Comparison of ENCODE assay signal across 10 cellular contexts in genomic region chr19:32694316-32694715, GRCh38. TPM values are rescaled to one million over a fixed set of nuclear protein-coding genes. Genes with fewer than 3 reads are reported as not detected.
A peak's percentile ranks its signal among the peaks of the same experiment; 100 is the strongest.
DNase-seq lines count a peak whose midpoint lies in the region; ATAC-seq, FAIRE-seq and TF ChIP-seq lines count a peak whose summit lies in the region.
"Not testable (repeated sequence)": the region's sequence is repeated elsewhere in the genome, so short reads cannot be mapped to it uniquely, and the experiment has no call there.
"Had no signal": no experiment of that assay in that cellular context is flagged by ENCODE, and none has a peak within 500 bp of the region (broad histone marks: within the 10 kb centered on the region; RNA-seq: fewer than 3 reads in every experiment).

No MANE protein-coding gene starts in this region.

- peak overlapping the region; percentile 97 for H3K27ac Mint-ChIP-seq in activated CD4-positive, alpha-beta T cell treated with anti-CD3 and anti-CD28 coated beads, Interleukin-2, amount 10 ng/mL, durations not matched to agents 24 days and 14 days
- peak overlapping the region; percentile 98 for H3K27ac Mint-ChIP-seq in activated naive CD8-positive, alpha-beta T cell treated with anti-CD3 and anti-CD28 coated beads, Interleukin-2, amount 50 U/mL, for 24 hours
- H3K27ac Mint-ChIP-seq in effector memory CD8-positive, alpha-beta T cell = peak overlapping the region; percentile 88 to 90

- intact Hi-C loops in activated CD4-positive, alpha-beta T cell treated with anti-CD3 and anti-CD28 coated beads, Interleukin-2, amount 10 ng/mL, durations not matched to agents 24 days and 14 days (cut with micrococcal nuclease) = loop anchor here (5.0 kb wide), 1 partner anchor 278 kb away; the partner anchor contains the start of genes CEP89 and FAAP24
- intact Hi-C loops in lower lobe of right lung (cut with DNase I) = not testable (repeated sequence)

- CTCF ChIA-PET in A549 (lab: Yijun Ruan, JAX) = interaction anchor here (0.6 to 1.2 kb wide), 2 partner anchors 17 to 375 kb away, joined by 3 read pairs; no protein-coding TSS in a partner anchor

- peaks cover 16% of the 10 kb centered on the region for H3F3A ChIP-seq in GM23248 (ENCODE audit: insufficient read depth)
- H3F3A ChIP-seq in OCI-LY1 (ENCODE audit: insufficient read depth, low read length) = not testable (repeated sequence)

- H3K4me3 Mint-ChIP-seq in activated CD4-positive, alpha-beta T cell treated with anti-CD3 and anti-CD28 coated beads, Interleukin-2, amount 10 ng/mL, durations not matched to agents 24 days and 14 days = peak overlapping the region; percentile 94
- H3K4me3 Mint-ChIP-seq in activated naive CD8-positive, alpha-beta T cell treated with anti-CD3 and anti-CD28 coated beads, Interleukin-2, amount 50 U/mL, for 24 hours = peak overlapping the region; percentile 93
- H3K4me3 Mint-ChIP-seq in effector memory CD8-positive, alpha-beta T cell = peak overlapping the region; percentile 91 to 95

- H3K4me2 ChIP-seq in A549 (peak overlapping the region; percentile 78), GM23248 (ENCODE audit: unreplicated experiment) (peak overlapping the region; percentile 51), OCI-LY1 (ENCODE audit: low read length) (peak overlapping the region; percentile 89)

- H3K4me3 ChIP-seq in A549 = not testable (repeated sequence)
- H3K4me3 ChIP-seq in GM23248 = peak overlapping the region; percentile 80
- H3K4me3 ChIP-seq in OCI-LY1 (ENCODE audit: low read depth, low read length, poor library complexity, severe bottlenecking) = peak overlapping the region; percentile 72
- H3K4me3 ChIP-seq in lower lobe of right lung = peak overlapping the region; percentile 88
- peak overlapping the region; percentile 8 for H3K4me3 ChIP-seq in retinal pigment epithelial cell (ENCODE audit: low read length)

- TF ChIP-seq RAD21 in A549 (conservative IDR thresholded peaks at IDR 0.05 in 1 of 2, IDR thresholded peaks at IDR 0.05 in 1 of 2) = not testable (repeated sequence)

- POLR2A ChIA-PET in A549 (lab: Yijun Ruan, JAX) = not testable (repeated sequence)

- not testable (repeated sequence) for H3K27ac ChIP-seq in A549, GM23248
- H3K27ac ChIP-seq in OCI-LY1 (ENCODE audit: low read depth, low read length, poor library complexity, severe bottlenecking) (peak overlapping the region; percentile 10), lower lobe of right lung (peak overlapping the region; percentile 92)

- peaks cover 65% of the 10 kb centered on the region for H3K36me3 Mint-ChIP-seq in activated CD4-positive, alpha-beta T cell treated with anti-CD3 and anti-CD28 coated beads, Interleukin-2, amount 10 ng/mL, durations not matched to agents 24 days and 14 days (ENCODE audit: low read depth)
- H3K36me3 Mint-ChIP-seq in activated naive CD8-positive, alpha-beta T cell treated with anti-CD3 and anti-CD28 coated beads, Interleukin-2, amount 50 U/mL, for 24 hours (ENCODE audit: low read depth) = peaks cover 65% of the 10 kb centered on the region
- H3K36me3 Mint-ChIP-seq in effector memory CD8-positive, alpha-beta T cell (ENCODE audit: insufficient read depth) = peaks cover 35% of the 10 kb centered on the region

- not testable (repeated sequence) for TF ChIP-seq CTCF in A549 (IDR thresholded peaks at IDR 0.05); OCI-LY1 (IDR thresholded peaks at IDR 0.05; ENCODE audit: low read length); lower lobe of right lung (IDR thresholded peaks at IDR 0.05); retinal pigment epithelial cell (conservative IDR thresholded peaks at IDR 0.05; ENCODE audit: low read depth, low read length)

- not testable (repeated sequence) for H2AFZ ChIP-seq in GM23248; OCI-LY1 (ENCODE audit: low read length)

- peaks cover 34% of the 10 kb centered on the region for H3K4me1 ChIP-seq in A549
- H3K4me1 ChIP-seq in GM23248 (ENCODE audit: insufficient read depth) = peaks cover 29% of the 10 kb centered on the region
- H3K4me1 ChIP-seq in OCI-LY1 (ENCODE audit: insufficient read depth, low read length, severe bottlenecking) = peaks cover 47% of the 10 kb centered on the region
- peaks cover 71% of the 10 kb centered on the region for H3K4me1 ChIP-seq in lower lobe of right lung

- 76% methylated on average over 2 of the region's 2 CpGs for WGBS in A549 (ENCODE audit: missing lambda C conversion rate)
- 79 to 84% methylated on average over 2 of the region's 2 CpGs for WGBS in GM23248 (ENCODE audit: low coverage in 1 of 2, low lambda C conversion rate in 2 of 2, missing lambda C conversion rate in 2 of 2), 2 experiments

- not testable (repeated sequence) for H3K27me3 Mint-ChIP-seq in activated CD4-positive, alpha-beta T cell treated with anti-CD3 and anti-CD28 coated beads, Interleukin-2, amount 10 ng/mL, durations not matched to agents 24 days and 14 days; activated naive CD8-positive, alpha-beta T cell treated with anti-CD3 and anti-CD28 coated beads, Interleukin-2, amount 50 U/mL, for 24 hours; effector memory CD8-positive, alpha-beta T cell

- not testable (repeated sequence) for ATAC-seq in A549; activated naive CD8-positive, alpha-beta T cell treated with anti-CD3 and anti-CD28 coated beads, Interleukin-2, amount 50 U/mL, for 24 hours; effector memory CD8-positive, alpha-beta T cell (replicated peaks); lower lobe of right lung

- H3K9me3 ChIP-seq in A549; GM23248 (ENCODE audit: low read depth); OCI-LY1 (ENCODE audit: low read length); lower lobe of right lung: not testable (repeated sequence)

- TF ChIP-seq POLR2A in A549 (IDR thresholded peaks at IDR 0.05; ENCODE audit: low read length) = not testable (repeated sequence)

- not testable (repeated sequence) for TF ChIP-seq EP300 in A549 (IDR thresholded peaks at IDR 0.05)

- not testable (repeated sequence) for DNase-seq in A549 (ENCODE audit: low read depth in 1 of 2, low spot score in 1 of 2); GM23248; activated CD4-positive, alpha-beta T cell treated with anti-CD3 and anti-CD28 coated beads, Interleukin-2, amount 10 ng/mL, durations not matched to agents 24 days and 14 days; activated naive CD8-positive, alpha-beta T cell treated with anti-CD3 and anti-CD28 coated beads, Interleukin-2, amount 50 U/mL, for 24 hours; effector memory CD8-positive, alpha-beta T cell; lower lobe of right lung; retinal pigment epithelial cell (ENCODE audit: low read depth)

- peaks cover 79% of the 10 kb centered on the region for H3K79me2 ChIP-seq in GM23248 (ENCODE audit: insufficient read depth)
- H3K79me2 ChIP-seq in OCI-LY1 (ENCODE audit: insufficient read depth, low read length) = peaks cover 15% of the 10 kb centered on the region

- H3K9me2 ChIP-seq in GM23248 (ENCODE audit: insufficient read depth); OCI-LY1 (ENCODE audit: low read depth, low read length): not testable (repeated sequence)

- H4K20me1 ChIP-seq in GM23248 (ENCODE audit: insufficient read depth) = peaks cover 10% of the 10 kb centered on the region; the same call in 1 of the 2 replicates
- H4K20me1 ChIP-seq in OCI-LY1 (ENCODE audit: insufficient read depth, low read length) = not testable (repeated sequence)

- H3K27me3 ChIP-seq in GM23248 (replicated peaks; ENCODE audit: insufficient read depth); OCI-LY1 (ENCODE audit: insufficient read depth, low read length); lower lobe of right lung (ENCODE audit: low read depth): not testable (repeated sequence)

- H3K9ac ChIP-seq in GM23248 (peak overlapping the region; percentile 23), OCI-LY1 (ENCODE audit: low read length) (peak overlapping the region; percentile 34; the same call in 1 of the 2 replicates)

- in situ Hi-C loops in GM23248 (cut with MboI) = not testable (repeated sequence)

- H3K36me3 ChIP-seq in GM23248 (ENCODE audit: low read depth); lower lobe of right lung: not testable (repeated sequence)
- H3K36me3 ChIP-seq in OCI-LY1 (ENCODE audit: insufficient read depth, low read length) = peaks cover 62% of the 10 kb centered on the region

- H3K9me3 Mint-ChIP-seq in activated CD4-positive, alpha-beta T cell treated with anti-CD3 and anti-CD28 coated beads, Interleukin-2, amount 10 ng/mL, durations not matched to agents 24 days and 14 days; activated naive CD8-positive, alpha-beta T cell treated with anti-CD3 and anti-CD28 coated beads, Interleukin-2, amount 50 U/mL, for 24 hours; effector memory CD8-positive, alpha-beta T cell: not testable (repeated sequence)

- FAIRE-seq in A549 (lab: Jason Lieb, UNC) = not testable (repeated sequence)

- peaks cover 48% of the 10 kb centered on the region for H3K4me1 Mint-ChIP-seq in activated CD4-positive, alpha-beta T cell treated with anti-CD3 and anti-CD28 coated beads, Interleukin-2, amount 10 ng/mL, durations not matched to agents 24 days and 14 days
- H3K4me1 Mint-ChIP-seq in activated naive CD8-positive, alpha-beta T cell treated with anti-CD3 and anti-CD28 coated beads, Interleukin-2, amount 50 U/mL, for 24 hours = peaks cover 68% of the 10 kb centered on the region
- H3K4me1 Mint-ChIP-seq in effector memory CD8-positive, alpha-beta T cell (ENCODE audit: low read depth in 2 of 2) = peaks cover 55 to 69% of the 10 kb centered on the region in 2 donors

RNA-seq across cellular contexts. Expression of gene NUDT19, which starts 2.7 kb away (rescaled TPM):
- 28.3 and 32.6 TPM in 2 replicates for polyA plus RNA-seq in A549 (2011; rRNA removed)
- 17.3 and 28.0 TPM in 2 replicates for polyA plus RNA-seq in A549 (2012; cell fraction: cytosol; rRNA removed)
- 17.5 and 20.1 TPM in 2 replicates for polyA plus RNA-seq in A549 (2012; cell fraction: nucleus; rRNA removed)
- polyA plus RNA-seq in A549 (2017; fragmentation: RNase III; extraction: RNeasy Plus Mini Kit Qiagen cat#74134 plus additional on column Dnase treatment) = 30.1 to 31.1 TPM (median 30.5 TPM) in 3 replicates
- 14.6 and 19.4 TPM in 2 replicates for polyA minus RNA-seq in A549 (2011; rRNA and poly(A)+ RNA removed)
- total RNA-seq in GM23248 (2014; rRNA removed; shearing (Covaris generic)) = 18.0 and 19.5 TPM in 2 replicates
- 25.1 and 28.1 TPM in 2 replicates for polyA plus RNA-seq in GM23248 (2016; fragmentation: Nextera tagmentation; extraction: Ambion mirVana)
- 25.3 and 25.9 TPM in 2 replicates for total RNA-seq in activated CD4-positive, alpha-beta T cell treated with anti-CD3 and anti-CD28 coated beads, Interleukin-2, amount 10 ng/mL, durations not matched to agents 24 days and 14 days
- 18.5 TPM for total RNA-seq in lower lobe of right lung

RNA-seq across cellular contexts. Expression of gene RGS9BP, which starts 18.7 kb away (rescaled TPM):
- polyA plus RNA-seq in A549 (2011; rRNA removed) (0.17 and 0.20 TPM in 2 replicates), A549 (2017; fragmentation: RNase III; extraction: RNeasy Plus Mini Kit Qiagen cat#74134 plus additional on column Dnase treatment) (0.30 to 0.46 TPM (median 0.41 TPM) in 3 replicates), GM23248 (2016; fragmentation: Nextera tagmentation; extraction: Ambion mirVana) (0.08 TPM in 1 of 2 replicates, not detected in the other)
- 0.20 and 0.32 TPM in 2 replicates for polyA plus RNA-seq in A549 (2012; cell fraction: cytosol; rRNA removed)
- 0.20 and 0.29 TPM in 2 replicates for polyA plus RNA-seq in A549 (2012; cell fraction: nucleus; rRNA removed)
- polyA minus RNA-seq in A549 (2011; rRNA and poly(A)+ RNA removed) = 0.24 and 0.41 TPM in 2 replicates
- under 0.01 and 0.22 TPM in 2 replicates for total RNA-seq in GM23248 (2014; rRNA removed; shearing (Covaris generic))
- total RNA-seq in activated CD4-positive, alpha-beta T cell treated with anti-CD3 and anti-CD28 coated beads, Interleukin-2, amount 10 ng/mL, durations not matched to agents 24 days and 14 days = 0.14 and 0.21 TPM in 2 replicates
- 2.1 TPM for total RNA-seq in lower lobe of right lung
- total RNA-seq: mesenteric fat pad had no signal

RNA-seq across cellular contexts. Expression of gene ANKRD27, which starts 19.3 kb away (rescaled TPM):
- polyA plus RNA-seq in A549 (2011; rRNA removed) = 60.8 and 62.1 TPM in 2 replicates
- polyA plus RNA-seq in A549 (2012; cell fraction: cytosol; rRNA removed) = 28.2 and 30.5 TPM in 2 replicates
- 38.1 and 46.2 TPM in 2 replicates for polyA plus RNA-seq in A549 (2012; cell fraction: nucleus; rRNA removed)
- polyA plus RNA-seq in A549 (2017; fragmentation: RNase III; extraction: RNeasy Plus Mini Kit Qiagen cat#74134 plus additional on column Dnase treatment) = 23.1 to 23.7 TPM (median 23.1 TPM) in 3 replicates
- polyA minus RNA-seq in A549 (2011; rRNA and poly(A)+ RNA removed) = 58.2 and 61.0 TPM in 2 replicates
- 19.0 and 27.5 TPM in 2 replicates for total RNA-seq in GM23248 (2014; rRNA removed; shearing (Covaris generic))
- 16.5 and 17.9 TPM in 2 replicates for polyA plus RNA-seq in GM23248 (2016; fragmentation: Nextera tagmentation; extraction: Ambion mirVana)
- total RNA-seq in activated CD4-positive, alpha-beta T cell treated with anti-CD3 and anti-CD28 coated beads, Interleukin-2, amount 10 ng/mL, durations not matched to agents 24 days and 14 days = 34.2 and 35.1 TPM in 2 replicates
- 44.5 TPM for total RNA-seq in lower lobe of right lung

RNA-seq across cellular contexts. Expression of gene TDRD12, which starts 25.3 kb away (rescaled TPM):
- 0.19 and 0.20 TPM in 2 replicates for polyA plus RNA-seq in A549 (2011; rRNA removed)
- polyA plus RNA-seq in A549 (2012; cell fraction: cytosol; rRNA removed) = 0.05 and 0.13 TPM in 2 replicates
- polyA plus RNA-seq in A549 (2012; cell fraction: nucleus; rRNA removed) = 0.11 and 0.24 TPM in 2 replicates
- polyA plus RNA-seq in A549 (2017; fragmentation: RNase III; extraction: RNeasy Plus Mini Kit Qiagen cat#74134 plus additional on column Dnase treatment) = 0.21 to 0.53 TPM (median 0.34 TPM) in 3 replicates
- 0.10 and 0.12 TPM in 2 replicates for polyA minus RNA-seq in A549 (2011; rRNA and poly(A)+ RNA removed)
- 0.22 TPM in 1 of 2 replicates, not detected in the other for total RNA-seq in GM23248 (2014; rRNA removed; shearing (Covaris generic))
- 0.09 and 0.16 TPM in 2 replicates for polyA plus RNA-seq in GM23248 (2016; fragmentation: Nextera tagmentation; extraction: Ambion mirVana)
- total RNA-seq in activated CD4-positive, alpha-beta T cell treated with anti-CD3 and anti-CD28 coated beads, Interleukin-2, amount 10 ng/mL, durations not matched to agents 24 days and 14 days = 0.05 and 0.12 TPM in 2 replicates
- total RNA-seq in lower lobe of right lung = not detected
- total RNA-seq: mesenteric fat pad, Right ventricle myocardium superior had no signal
